Comparison of ENCODE assay signal across 1 cellular context in the genomic region with DNA sequence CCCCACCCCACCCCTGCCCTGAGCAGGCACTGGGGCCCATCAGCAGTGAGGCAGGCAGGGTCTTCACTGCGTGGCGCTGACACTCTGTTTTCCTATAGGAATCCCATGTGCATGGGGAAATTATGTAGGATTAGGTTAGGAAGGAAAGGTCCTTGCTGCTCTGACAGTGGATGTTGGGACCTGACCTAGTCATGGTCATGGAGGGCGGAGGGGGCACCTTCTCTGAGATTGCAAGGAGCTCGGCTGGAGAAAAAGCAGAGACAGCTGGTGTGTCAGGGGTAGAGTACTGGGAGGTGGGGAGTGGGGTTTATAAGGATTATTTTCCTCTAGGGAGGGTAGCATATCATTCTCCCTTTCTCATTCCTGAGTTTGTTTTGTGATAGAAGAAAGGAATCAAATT.
TF ChIP-seq lines count a peak whose summit lies in the region.

No MANE protein-coding gene starts in this region.

TF ChIP-seq in HepG2, 621 proteins besides CTCF, POLR2A, EP300 and RAD21:
- TF ChIP-seq DNMT3B (CRISPR knock-in tag; conservative IDR thresholded peaks at IDR 0.05) (no peak), NCOA1 (CRISPR knock-in tag; IDR thresholded peaks at IDR 0.05) (no peak), ZNF589 (CRISPR knock-in tag; conservative IDR thresholded peaks at IDR 0.05) (no peak), ZNF562 (CRISPR knock-in tag; IDR thresholded peaks at IDR 0.05; ENCODE audit: borderline replicate concordance) (no peak), SKI (IDR thresholded peaks at IDR 0.05; ENCODE audit: partially characterized antibody) (no peak), ZMAT3 (CRISPR knock-in tag; conservative IDR thresholded peaks at IDR 0.05) (no peak), HHEX (CRISPR knock-in tag; IDR thresholded peaks at IDR 0.05) (no peak), ZNF44 (CRISPR knock-in tag; IDR thresholded peaks at IDR 0.05) (no peak), ERF (CRISPR knock-in tag; IDR thresholded peaks at IDR 0.05) (no peak), ZNF790 (CRISPR knock-in tag; IDR thresholded peaks at IDR 0.05; ENCODE audit: borderline replicate concordance) (no peak), ZNF326 (CRISPR knock-in tag; IDR thresholded peaks at IDR 0.05; ENCODE audit: borderline replicate concordance) (no peak), MTA1 (CRISPR knock-in tag; IDR thresholded peaks at IDR 0.05; ENCODE audit: borderline replicate concordance) (no peak), MIER3 (CRISPR knock-in tag; IDR thresholded peaks at IDR 0.05; ENCODE audit: borderline replicate concordance) (no peak), NR2C2 (CRISPR knock-in tag; IDR thresholded peaks at IDR 0.05; ENCODE audit: borderline replicate concordance) (no peak), ZSCAN31 (CRISPR knock-in tag; IDR thresholded peaks at IDR 0.05; ENCODE audit: low read depth) (no peak), ZNF337 (CRISPR knock-in tag; IDR thresholded peaks at IDR 0.05; ENCODE audit: borderline replicate concordance, low read depth) (no peak), KDM3A (CRISPR knock-in tag; IDR thresholded peaks at IDR 0.05; ENCODE audit: low read depth) (no peak)
- TF ChIP-seq, protein P1, sequence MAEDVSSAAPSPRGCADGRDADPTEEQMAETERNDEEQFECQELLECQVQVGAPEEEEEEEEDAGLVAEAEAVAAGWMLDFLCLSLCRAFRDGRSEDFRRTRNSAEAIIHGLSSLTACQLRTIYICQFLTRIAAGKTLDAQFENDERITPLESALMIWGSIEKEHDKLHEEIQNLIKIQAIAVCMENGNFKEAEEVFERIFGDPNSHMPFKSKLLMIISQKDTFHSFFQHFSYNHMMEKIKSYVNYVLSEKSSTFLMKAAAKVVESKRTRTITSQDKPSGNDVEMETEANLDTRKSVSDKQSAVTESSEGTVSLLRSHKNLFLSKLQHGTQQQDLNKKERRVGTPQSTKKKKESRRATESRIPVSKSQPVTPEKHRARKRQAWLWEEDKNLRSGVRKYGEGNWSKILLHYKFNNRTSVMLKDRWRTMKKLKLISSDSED (CRISPR knock-in tag; IDR thresholded peaks at IDR 0.05): no peak
